9 cellular contexts compared by ENCODE assay signal in the genomic region with DNA sequence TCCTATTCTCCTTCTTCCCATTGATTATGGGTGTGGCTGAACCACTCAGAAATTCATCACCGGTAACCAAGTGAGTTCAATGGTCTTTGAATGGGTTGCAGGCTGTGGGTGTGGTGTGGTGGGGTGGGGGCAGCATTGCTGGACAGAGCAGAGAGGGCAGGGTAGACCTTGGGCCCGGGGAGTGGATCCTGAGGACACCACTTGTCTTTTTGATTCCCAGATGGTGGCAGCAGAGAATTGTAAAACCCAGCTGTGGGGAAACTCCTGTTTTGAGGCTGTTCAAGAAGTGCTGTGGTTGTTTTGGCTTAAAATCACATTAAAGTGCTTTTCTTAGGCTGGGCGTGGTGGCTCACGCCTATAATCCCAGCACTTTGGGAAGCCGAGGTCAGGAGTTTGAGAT. TPM values are rescaled to one million over a fixed set of nuclear protein-coding genes. Genes with fewer than 3 reads are reported as not detected.
DNase-seq lines count a peak whose midpoint lies in the region; ATAC-seq and TF ChIP-seq lines count a peak whose summit lies in the region.
"Had no signal": no experiment of that assay in that cellular context is flagged by ENCODE, and none has a peak within 500 bp of the region (broad histone marks: within the 10 kb centered on the region; RNA-seq: fewer than 3 reads in every experiment).

No MANE protein-coding gene starts in this region.

- TF ChIP-seq CTCF in fibroblast of pulmonary artery (IDR thresholded peaks at IDR 0.05; ENCODE audit: low read length, missing control alignments) = peak; percentile 41

- ATAC-seq in HG03457 (IDR thresholded peaks at IDR 0.05; ENCODE audit: unreplicated experiment) (no peak), GM19351 (IDR thresholded peaks at IDR 0.05; ENCODE audit: unreplicated experiment) (no peak)

- peak; percentile 36 for DNase-seq in stimulated activated CD4-positive, alpha-beta T cell treated with anti-CD3 and anti-CD28 coated beads, Interleukin-4, amount 100 ng/mL, for 24 hours
- no peak for DNase-seq in stimulated activated CD4-positive, alpha-beta T cell treated with anti-CD3 and anti-CD28 coated beads, Interleukin-4, amount 100 ng/mL, for 4 hours
- peak; percentile 62 for DNase-seq in SK-MEL-5 (ENCODE audit: low read depth, low spot score)
- DNase-seq in fibroblast of pulmonary artery (ENCODE audit: low read depth) = peak; percentile 76
- DNase-seq in renal cortical epithelial cell (ENCODE audit: low read depth) = peak; percentile 44
- no peak for DNase-seq in NOMO-1 (lab: John Stamatoyannopoulos, UW; ENCODE audit: unreplicated experiment in 2 of 2)
- DNase-seq: activated naive CD8-positive, alpha-beta T cell treated with anti-CD3 and anti-CD28 coated beads, Interleukin-2, amount 10 ng/mL, durations not matched to agents 7 days and 5 days had no signal

- in situ Hi-C loops in SK-MEL-5 (cut with HindIII; ENCODE audit: low pct_unique_long_range_greater_than_20kb, low sequenced_read_pairs) = no loop called here

- H3K4me3 ChIP-seq in fibroblast of pulmonary artery (replicated peaks; ENCODE audit: low read depth, low read length) = no peak overlapping the region

RNA-seq across cellular contexts. Expression of gene RGCC, which starts 45.8 kb away (rescaled TPM):
- total RNA-seq in SK-MEL-5 (2014; rRNA removed; shearing (Covaris generic)) = 0.27 and 0.40 TPM in 2 replicates
- polyA plus RNA-seq in SK-MEL-5 (2015; cell fraction: cytosol; rRNA removed) = 0.23 and 0.99 TPM in 2 replicates
- not detected in 2 replicates for polyA plus RNA-seq in SK-MEL-5 (2015; cell fraction: nucleus; rRNA removed)
- total RNA-seq in renal cortical epithelial cell = 1.9 and 3.0 TPM in 2 replicates

Comparison
In these comparisons a context has a peak if more than half of its experiments do, and no peak if none do; other contexts are left out.
1. DNase-seq: peak in stimulated activated CD4-positive, alpha-beta T cell treated with anti-CD3 and anti-CD28 coated beads, Interleukin-4, amount 100 ng/mL, for 24 hours (single experiment), SK-MEL-5 (single experiment), fibroblast of pulmonary artery (single experiment) and renal cortical epithelial cell (single experiment); none in stimulated activated CD4-positive, alpha-beta T cell treated with anti-CD3 and anti-CD28 coated beads, Interleukin-4, amount 100 ng/mL, for 4 hours (0 of 2) and NOMO-1 (0 of 2).